Comparison of ENCODE assay signal across 17 cellular contexts in genomic region chr6:157849288-157850017, GRCh38. TPM values are rescaled to one million over a fixed set of nuclear protein-coding genes. Genes with fewer than 3 reads are reported as not detected.
DNase-seq lines count a peak whose midpoint lies in the region; ATAC-seq and TF ChIP-seq lines count a peak whose summit lies in the region.
"Had no signal": no experiment of that assay in that cellular context is flagged by ENCODE, and none has a peak within 500 bp of the region (broad histone marks: within the 10 kb centered on the region; RNA-seq: fewer than 3 reads in every experiment).

No MANE protein-coding gene starts in this region.

- H3K4me1 ChIP-seq in CD8-positive, alpha-beta T cell (ENCODE audit: insufficient read depth, low read length) = peaks cover 12% of the 10 kb centered on the region

- no peak overlapping the region for H3K27ac ChIP-seq in CD8-positive, alpha-beta T cell (ENCODE audit: low read depth, low read length)
- H3K27ac ChIP-seq in dorsolateral prefrontal cortex = peak overlapping the region in 9 of 59 donors; percentile 8 to 42 (median 26)
- H3K27ac ChIP-seq: ovary, transverse colon had no signal

- peaks cover 12% of the 10 kb centered on the region for H3K9me3 Mint-ChIP-seq in CD8-positive, alpha-beta T cell
- H3K9me3 Mint-ChIP-seq in activated naive CD8-positive, alpha-beta T cell treated with anti-CD3 and anti-CD28 coated beads for 36 hours = peaks cover 29% of the 10 kb centered on the region
- peaks cover 16% of the 10 kb centered on the region for H3K9me3 Mint-ChIP-seq in mesothelial cell of epicardium

- H3K9me3 ChIP-seq in CD8-positive, alpha-beta T cell (ENCODE audit: low read length) = peaks cover 16% of the 10 kb centered on the region
- H3K9me3 ChIP-seq: ovary had no signal

- no peak overlapping the region for H3K4me3 ChIP-seq in CD8-positive, alpha-beta T cell (ENCODE audit: low read depth, low read length)
- no peak overlapping the region for H3K4me3 ChIP-seq in dorsolateral prefrontal cortex
- H3K4me3 ChIP-seq: ovary, transverse colon had no signal

- no peak overlapping the region for H3K4me3 Mint-ChIP-seq in CD8-positive, alpha-beta T cell
- peak overlapping the region; percentile 11 for H3K4me3 Mint-ChIP-seq in activated naive CD8-positive, alpha-beta T cell treated with anti-CD3 and anti-CD28 coated beads for 36 hours
- H3K4me3 Mint-ChIP-seq in mesothelial cell of epicardium = no peak overlapping the region

- peaks cover 46% of the 10 kb centered on the region for H3K4me1 Mint-ChIP-seq in CD8-positive, alpha-beta T cell (ENCODE audit: low read depth)
- H3K4me1 Mint-ChIP-seq in activated naive CD8-positive, alpha-beta T cell treated with anti-CD3 and anti-CD28 coated beads for 36 hours = peaks cover 67% of the 10 kb centered on the region
- peaks cover 39% of the 10 kb centered on the region for H3K4me1 Mint-ChIP-seq in mesothelial cell of epicardium

- H3K36me3 Mint-ChIP-seq in CD8-positive, alpha-beta T cell = peaks cover 28% of the 10 kb centered on the region
- H3K36me3 Mint-ChIP-seq in activated naive CD8-positive, alpha-beta T cell treated with anti-CD3 and anti-CD28 coated beads for 36 hours = peaks cover 74% of the 10 kb centered on the region
- peaks cover 13% of the 10 kb centered on the region for H3K36me3 Mint-ChIP-seq in mesothelial cell of epicardium

- ATAC-seq in CD8-positive, alpha-beta T cell = no peak
- ATAC-seq in HG03159 (IDR thresholded peaks at IDR 0.05; ENCODE audit: unreplicated experiment) (no peak), GM21825 (IDR thresholded peaks at IDR 0.05; ENCODE audit: unreplicated experiment) (no peak)
- ATAC-seq: PC-3 had no signal

- TF ChIP-seq CTCF in CD8-positive, alpha-beta T cell (IDR thresholded peaks at IDR 0.05) = no peak
- TF ChIP-seq CTCF in mesothelial cell of epicardium (IDR thresholded peaks at IDR 0.05; ENCODE audit: unreplicated experiment) (no peak), dorsolateral prefrontal cortex (IDR thresholded peaks at IDR 0.05 in 54 of 56, conservative IDR thresholded peaks at IDR 0.05 in 2 of 56; ENCODE audit: low read depth in 1 of 56, partially characterized antibody in 56 of 56) (no peak)

- CTCF ChIA-PET in CD8-positive, alpha-beta T cell (lab: Charles Lee) = interaction anchor here (1.1 to 1.8 kb wide), 2 partner anchors 24 to 93 kb away, joined by 7 to 9 read pairs; no protein-coding TSS in a partner anchor

- H3K36me3 ChIP-seq in CD8-positive, alpha-beta T cell (ENCODE audit: insufficient read depth, low read length) = no peaks in the 10 kb centered on the region
- H3K36me3 ChIP-seq: ovary, transverse colon had no signal

- intact Hi-C loops in CD8-positive, alpha-beta T cell (cut with DNase I, micrococcal nuclease) = no loop called here
- intact Hi-C loops in dorsolateral prefrontal cortex (cut with DNase I) = no loop called here

- H3K27ac Mint-ChIP-seq in CD8-positive, alpha-beta T cell = peak overlapping the region; percentile 16
- H3K27ac Mint-ChIP-seq in activated naive CD8-positive, alpha-beta T cell treated with anti-CD3 and anti-CD28 coated beads for 36 hours = peak overlapping the region; percentile 52
- peak overlapping the region; percentile 2 for H3K27ac Mint-ChIP-seq in mesothelial cell of epicardium

- no peaks in the 10 kb centered on the region for H3K27me3 Mint-ChIP-seq in CD8-positive, alpha-beta T cell (ENCODE audit: low read depth)
- H3K27me3 Mint-ChIP-seq in activated naive CD8-positive, alpha-beta T cell treated with anti-CD3 and anti-CD28 coated beads for 36 hours = no peaks in the 10 kb centered on the region
- no peaks in the 10 kb centered on the region for H3K27me3 Mint-ChIP-seq in mesothelial cell of epicardium (ENCODE audit: low read depth)

- no peaks in the 10 kb centered on the region for H3K27me3 ChIP-seq in CD8-positive, alpha-beta T cell (ENCODE audit: insufficient read depth, low read length)
- H3K27me3 ChIP-seq in dorsolateral prefrontal cortex = no peaks in the 10 kb centered on the region
- H3K27me3 ChIP-seq: ovary, transverse colon had no signal

- POLR2A ChIA-PET in CD8-positive, alpha-beta T cell (lab: Charles Lee) = no interaction called here

- no peak for DNase-seq in CD8-positive, alpha-beta T cell
- DNase-seq in EH (ENCODE audit: low read depth) (peak; percentile 25), mesothelial cell of epicardium (ENCODE audit: low spot score in 2 of 2, unreplicated experiment in 2 of 2) (no peak), dorsolateral prefrontal cortex (no peak)
- no peak for DNase-seq in activated naive CD8-positive, alpha-beta T cell treated with anti-CD3 and anti-CD28 coated beads for 36 hours
- DNase-seq in activated CD8-positive, alpha-beta memory T cell treated with anti-CD3 and anti-CD28 coated beads for 24 hours = no peak
- DNase-seq: activated CD8-positive, alpha-beta memory T cell treated with anti-CD3 and anti-CD28 coated beads, Interleukin-2, amount 50 U/mL, for 4 hours; amniotic stem cell; GOT3; NCI-H1930; NCI-H526; ovary; PC-3; stimulated activated CD4-positive, alpha-beta T cell treated with anti-CD3 and anti-CD28 coated beads, Interleukin-4, amount 100 ng/mL, for 24 hours; transverse colon had no signal

RNA-seq across cellular contexts. Expression of gene SNX9, which starts 26.4 kb away (rescaled TPM):
- 10 to 100 TPM; 54.8 to 63.2 TPM for total RNA-seq in CD8-positive, alpha-beta T cell
- 10 to 100 TPM; 63.4 to 64.4 TPM for total RNA-seq in activated naive CD8-positive, alpha-beta T cell treated with anti-CD3 and anti-CD28 coated beads for 36 hours
- total RNA-seq in mesothelial cell of epicardium = 22.8 to 24.0 TPM (median 23.1 TPM) in 3 replicates
- total RNA-seq in dorsolateral prefrontal cortex = 10 to 100 TPM; 21.2 to 46.1 (median 28.8) TPM

Comparison
In these comparisons a context has a peak if more than half of its experiments do, and no peak if none do; other contexts are left out.
1. H3K27ac Mint-ChIP-seq: peak in every context shown above with its lines; median percentile 52 in activated naive CD8-positive, alpha-beta T cell treated with anti-CD3 and anti-CD28 coated beads for 36 hours; 16 in CD8-positive, alpha-beta T cell; 2 in mesothelial cell of epicardium.